32 cellular contexts compared by ENCODE assay signal in the genomic region with DNA sequence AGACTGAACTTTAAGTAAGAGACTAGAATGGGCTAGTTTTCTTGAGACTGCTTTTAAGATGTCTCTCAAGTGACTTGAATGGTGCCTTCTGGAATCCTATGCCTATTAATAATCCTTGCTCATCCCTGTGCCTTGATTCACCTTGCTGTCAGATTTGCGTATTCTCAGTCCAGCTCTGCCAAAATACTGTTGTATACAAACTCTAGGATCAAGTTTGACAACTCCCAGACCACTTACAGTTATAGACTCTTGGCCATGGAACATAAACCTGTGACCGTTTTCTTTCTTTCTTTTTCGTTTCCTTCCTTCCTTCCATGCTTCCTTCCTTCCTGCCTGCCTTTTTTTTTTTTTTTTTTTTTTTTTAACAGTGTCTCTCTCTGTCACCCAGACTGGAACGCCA.
DNase-seq lines count a peak whose midpoint lies in the region; ATAC-seq and TF ChIP-seq lines count a peak whose summit lies in the region.
"Had no signal": no experiment of that assay in that cellular context is flagged by ENCODE, and none has a peak within 500 bp of the region (broad histone marks: within the 10 kb centered on the region; RNA-seq: fewer than 3 reads in every experiment).

No MANE protein-coding gene starts in this region.

- ATAC-seq in activated naive CD4-positive, alpha-beta T cell treated with anti-CD3 and anti-CD28 coated beads, Interleukin-2, amount 50 U/mL, for 72 hours = no peak
- ATAC-seq in Right ventricle myocardium inferior = no peak
- ATAC-seq: A549; CD8-positive, alpha-beta T cell had no signal

- WGBS in esophagus muscularis mucosa = 45% methylated on average over 3 of the region's 4 CpGs

- no peaks in the 10 kb centered on the region for H3K27me3 Mint-ChIP-seq in activated naive CD4-positive, alpha-beta T cell treated with anti-CD3 and anti-CD28 coated beads, Interleukin-2, amount 10 ng/mL, durations not matched to agents 7 days and 5 days
- H3K27me3 Mint-ChIP-seq: B cell; CD4-positive, alpha-beta memory T cell; CD4-positive, alpha-beta T cell; CD4-positive, CD25-positive, alpha-beta regulatory T cell had no signal

- no peaks in the 10 kb centered on the region for H3K4me1 ChIP-seq in esophagus muscularis mucosa
- H3K4me1 ChIP-seq: A549; BE2C; BLaER1; BLaER1 treated with 17β-estradiol and CSF1 and Interleukin-3, amounts not matched to agents 10 nM and 100 nM; Caco-2 had no signal

- no peaks in the 10 kb centered on the region for H3K4me1 Mint-ChIP-seq in activated naive CD4-positive, alpha-beta T cell treated with anti-CD3 and anti-CD28 coated beads, Interleukin-2, amount 10 ng/mL, durations not matched to agents 7 days and 5 days
- H3K4me1 Mint-ChIP-seq: B cell; CD14-positive monocyte; CD4-positive, alpha-beta memory T cell; CD4-positive, CD25-positive, alpha-beta regulatory T cell; CD8-positive, alpha-beta memory T cell had no signal

- intact Hi-C loops in esophagus muscularis mucosa (cut with DNase I) (no loop called here), Right ventricle myocardium inferior (cut with DNase I) (no loop called here)

- no peak for DNase-seq in activated naive CD4-positive, alpha-beta T cell treated with anti-CD3 and anti-CD28 coated beads, Interleukin-2, amount 10 ng/mL, durations not matched to agents 7 days and 5 days
- DNase-seq in activated naive CD4-positive, alpha-beta T cell treated with anti-CD3 and anti-CD28 coated beads, Interleukin-2, amount 50 U/mL, for 72 hours (ENCODE audit: low spot score in 2 of 2) = no peak
- peak; percentile 33 for DNase-seq in LNCaP clone FGC (ENCODE audit: low read depth)
- no peak for DNase-seq in esophagus muscularis mucosa (ENCODE audit: extremely low spot score)
- no peak for DNase-seq in Right ventricle myocardium inferior (ENCODE audit: missing footprints)
- DNase-seq: 8988T; ACHN; AML-193; BE2C; C1 segment of cervical spinal cord; Caco-2; Calu3; CD4-positive, alpha-beta memory T cell; CD4-positive, alpha-beta T cell; CD4-positive, CD25-positive, alpha-beta regulatory T cell; CD8-positive, alpha-beta memory T cell; CD8-positive, alpha-beta T cell; COR-L47; DMS 273 treated with DMSO at 0.1 percent for 48 hours; DMS153; DMS53; DMS79; DMS79 treated with DMSO at 0.1 percent for 48 hours; DND-41; EL had no signal

- H3K9me3 ChIP-seq in esophagus muscularis mucosa = peaks cover 0 to 7% (median 0%) of the 10 kb centered on the region in 4 donors
- H3K9me3 ChIP-seq: BE2C, BLaER1, Caco-2 had no signal

- no peak overlapping the region for H3K4me3 Mint-ChIP-seq in activated naive CD4-positive, alpha-beta T cell treated with anti-CD3 and anti-CD28 coated beads, Interleukin-2, amount 10 ng/mL, durations not matched to agents 7 days and 5 days
- H3K4me3 Mint-ChIP-seq: B cell; CD14-positive monocyte; CD4-positive, alpha-beta memory T cell; CD4-positive, alpha-beta T cell; CD4-positive, CD25-positive, alpha-beta regulatory T cell; CD8-positive, alpha-beta memory T cell; CD8-positive, alpha-beta T cell had no signal

- no peaks in the 10 kb centered on the region for H3K36me3 Mint-ChIP-seq in activated naive CD4-positive, alpha-beta T cell treated with anti-CD3 and anti-CD28 coated beads, Interleukin-2, amount 10 ng/mL, durations not matched to agents 7 days and 5 days
- H3K36me3 Mint-ChIP-seq in activated naive CD4-positive, alpha-beta T cell treated with anti-CD3 and anti-CD28 coated beads, Interleukin-2, amount 50 U/mL, for 72 hours = peaks cover 0 to 7% of the 10 kb centered on the region in 2 donors
- H3K36me3 Mint-ChIP-seq: CD14-positive monocyte; CD4-positive, alpha-beta memory T cell; CD4-positive, CD25-positive, alpha-beta regulatory T cell; CD8-positive, alpha-beta T cell had no signal

- H3K27ac ChIP-seq in 22Rv1 = peak overlapping the region; percentile 60
- no peak overlapping the region for H3K27ac ChIP-seq in esophagus muscularis mucosa (replicated peaks in 1 of 4)
- H3K27ac ChIP-seq: A549; BLaER1; BLaER1 treated with 17β-estradiol and CSF1 and Interleukin-3, amounts not matched to agents 10 nM and 100 nM; C4-2B had no signal

- CTCF ChIA-PET in activated naive CD4-positive, alpha-beta T cell treated with anti-CD3 and anti-CD28 coated beads, Interleukin-2, amount 10 ng/mL, durations not matched to agents 7 days and 5 days (lab: Charles Lee) = no interaction called here

- no peak for TF ChIP-seq EP300 in esophagus muscularis mucosa (IDR thresholded peaks at IDR 0.05)

- TF ChIP-seq POLR2A in esophagus muscularis mucosa (IDR thresholded peaks at IDR 0.05; ENCODE audit: low read depth) = no peak

- no peak for TF ChIP-seq CTCF in 22Rv1 (IDR thresholded peaks at IDR 0.05)
- TF ChIP-seq CTCF in LNCaP clone FGC (IDR thresholded peaks at IDR 0.05; ENCODE audit: control insufficient read depth, extremely low read depth, insufficient read depth) = no peak
- no peak for TF ChIP-seq CTCF in esophagus muscularis mucosa (IDR thresholded peaks at IDR 0.05)

- H3K27ac Mint-ChIP-seq in activated naive CD4-positive, alpha-beta T cell treated with anti-CD3 and anti-CD28 coated beads, Interleukin-2, amount 10 ng/mL, durations not matched to agents 7 days and 5 days = peak overlapping the region; percentile 33
- no peak overlapping the region for H3K27ac Mint-ChIP-seq in activated naive CD4-positive, alpha-beta T cell treated with anti-CD3 and anti-CD28 coated beads, Interleukin-2, amount 50 U/mL, for 72 hours
- H3K27ac Mint-ChIP-seq: B cell; CD14-positive monocyte; CD4-positive, alpha-beta memory T cell; CD4-positive, alpha-beta T cell; CD4-positive, CD25-positive, alpha-beta regulatory T cell; CD8-positive, alpha-beta memory T cell; CD8-positive, alpha-beta T cell had no signal

- H3K9me3 Mint-ChIP-seq in activated naive CD4-positive, alpha-beta T cell treated with anti-CD3 and anti-CD28 coated beads, Interleukin-2, amount 10 ng/mL, durations not matched to agents 7 days and 5 days = peaks cover 20% of the 10 kb centered on the region
- peaks cover 31 to 33% of the 10 kb centered on the region in 2 donors for H3K9me3 Mint-ChIP-seq in activated naive CD4-positive, alpha-beta T cell treated with anti-CD3 and anti-CD28 coated beads, Interleukin-2, amount 50 U/mL, for 72 hours

- no peaks in the 10 kb centered on the region for H3K36me3 ChIP-seq in esophagus muscularis mucosa
- H3K36me3 ChIP-seq: BE2C; BLaER1; BLaER1 treated with 17β-estradiol and CSF1 and Interleukin-3, amounts not matched to agents 10 nM and 100 nM had no signal

- no peaks in the 10 kb centered on the region for H3K27me3 ChIP-seq in esophagus muscularis mucosa
- H3K27me3 ChIP-seq: BE2C; BLaER1; BLaER1 treated with 17β-estradiol and CSF1 and Interleukin-3, amounts not matched to agents 10 nM and 100 nM had no signal

- H3K4me3 ChIP-seq in LNCaP clone FGC (ENCODE audit: low read depth, low read length) (no peak overlapping the region), esophagus muscularis mucosa (no peak overlapping the region)
- H3K4me3 ChIP-seq: A549; BLaER1; BLaER1 treated with 17β-estradiol and CSF1 and Interleukin-3, amounts not matched to agents 10 nM and 100 nM had no signal
